ENCODE assay signal across 8 cellular contexts in the genomic region with DNA sequence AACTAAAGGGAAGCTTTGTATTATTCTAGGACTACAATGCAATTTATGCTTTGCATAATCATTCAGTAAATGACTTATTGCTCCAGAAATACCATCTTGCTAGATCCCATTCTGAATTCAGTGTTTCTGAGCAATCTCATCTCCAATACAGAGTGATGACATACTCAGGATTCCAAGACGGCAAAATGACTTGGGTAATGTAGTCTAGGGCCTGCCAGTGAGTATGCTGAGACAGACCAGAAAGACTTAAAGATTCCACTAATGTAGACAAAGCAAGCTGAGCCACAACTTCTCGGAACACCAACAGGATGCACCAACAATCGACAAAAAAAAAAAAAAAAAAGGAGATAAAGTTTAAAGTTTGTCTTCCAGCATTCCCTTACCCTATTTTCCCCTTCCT. TPM values are rescaled to one million over a fixed set of nuclear protein-coding genes. Genes with fewer than 3 reads are reported as not detected.
A peak's percentile ranks its signal among the peaks of the same experiment; 100 is the strongest.
DNase-seq lines count a peak whose midpoint lies in the region; ATAC-seq, FAIRE-seq and TF ChIP-seq lines count a peak whose summit lies in the region.

No MANE protein-coding gene starts in this region.

- no peaks in the 10 kb centered on the region for H3K36me3 ChIP-seq in PC-3 (ENCODE audit: low read depth, low read length)

- H3K9me3 ChIP-seq in PC-3 (ENCODE audit: low read length), result no peaks in the 10 kb centered on the region

- peaks cover 15 to 40% of the 10 kb centered on the region in 2 donors for H3K4me1 Mint-ChIP-seq in effector memory CD8-positive, alpha-beta T cell (ENCODE audit: low read depth in 2 of 2)
- peaks cover 41% of the 10 kb centered on the region for H3K4me1 Mint-ChIP-seq in nephron

- no peak for TF ChIP-seq CTCF in PC-3 (conservative IDR thresholded peaks at IDR 0.05; ENCODE audit: low read depth, low read length)
- no peak for TF ChIP-seq CTCF in nephron (IDR thresholded peaks at IDR 0.05; ENCODE audit: unreplicated experiment in 3 of 3)

- peak overlapping the region; percentile 88 for H3K9ac ChIP-seq in PC-3 (ENCODE audit: low read length)

- H3K4me2 ChIP-seq in PC-3 (ENCODE audit: low read length), result peak overlapping the region; percentile 86

- H3K9me3 Mint-ChIP-seq in effector memory CD8-positive, alpha-beta T cell, result no peaks in the 10 kb centered on the region
- H3K9me3 Mint-ChIP-seq in nephron, result no peaks in the 10 kb centered on the region

- FAIRE-seq in urothelium cell line (lab: Jason Lieb, UNC), result no peak

- H3K27ac Mint-ChIP-seq in effector memory CD8-positive, alpha-beta T cell, result peak overlapping the region; percentile 85 to 87
- peak overlapping the region; percentile 100 for H3K27ac Mint-ChIP-seq in nephron

- H3K4me1 ChIP-seq in PC-3 (ENCODE audit: insufficient read depth, low read length), result peaks cover 22% of the 10 kb centered on the region

- peaks cover 48% of the 10 kb centered on the region for H3K79me2 ChIP-seq in PC-3 (ENCODE audit: low read length)

- TSS peak; percentile 62 for BruUV-seq in PC-3 (replicated peaks; lab: Mats Ljungman, UMichigan)

- H3F3A ChIP-seq in PC-3 (ENCODE audit: low read length, unreplicated experiment), result no peaks in the 10 kb centered on the region

- H3K27me3 ChIP-seq in PC-3 (ENCODE audit: low read length), result no peaks in the 10 kb centered on the region

- H4K20me1 ChIP-seq in PC-3 (ENCODE audit: low read length), result peaks cover 27% of the 10 kb centered on the region

- ATAC-seq in PC-3 (no peak), GM19023 (IDR thresholded peaks at IDR 0.05; ENCODE audit: unreplicated experiment) (no peak), GM18868 (IDR thresholded peaks at IDR 0.05; ENCODE audit: unreplicated experiment) (no peak)
- no peak for ATAC-seq in effector memory CD8-positive, alpha-beta T cell (replicated peaks)

- peaks cover 3% of the 10 kb centered on the region for H3K36me3 Mint-ChIP-seq in effector memory CD8-positive, alpha-beta T cell (ENCODE audit: insufficient read depth)
- H3K36me3 Mint-ChIP-seq in nephron (ENCODE audit: low read depth), result peaks cover 22% of the 10 kb centered on the region

- DNase-seq in ELR (ENCODE audit: low read depth) (peak; percentile 51), PC-3 (no peak), urothelium cell line (ENCODE audit: low spot score) (no peak), iPS-NIHi11 (ENCODE audit: low spot score) (no peak)
- DNase-seq in effector memory CD8-positive, alpha-beta T cell, result no peak

- intact Hi-C loops in PC-3 (cut with micrococcal nuclease), result loop anchor here (5.0 kb wide), 2 partner anchors 130 to 385 kb away; a partner anchor contains a TSS

- no peaks in the 10 kb centered on the region for H3K9me2 ChIP-seq in PC-3 (replicated peaks; ENCODE audit: low read length)

- peak overlapping the region; percentile 79 for H3K4me3 ChIP-seq in PC-3 (ENCODE audit: low read length)

- POLR2A ChIA-PET in PC-3 (lab: Charles Lee; ENCODE audit: unreplicated experiment), result interaction anchor here (0.7 kb wide), 1 partner anchor 127 kb away, joined by 10 read pairs; a partner anchor contains a TSS

- peak overlapping the region; percentile 73 to 77 for H3K4me3 Mint-ChIP-seq in effector memory CD8-positive, alpha-beta T cell
- peak overlapping the region; percentile 91 to 98 (median 95) for H3K4me3 Mint-ChIP-seq in nephron

- peak overlapping the region; percentile 88 for H2AFZ ChIP-seq in PC-3 (ENCODE audit: low read length)

- H3K27ac ChIP-seq in PC-3 (ENCODE audit: low read length), result no peak overlapping the region

- no peaks in the 10 kb centered on the region for H3K27me3 Mint-ChIP-seq in effector memory CD8-positive, alpha-beta T cell
- no peaks in the 10 kb centered on the region for H3K27me3 Mint-ChIP-seq in nephron (ENCODE audit: low read depth)

- CTCF ChIA-PET in PC-3 (lab: Charles Lee), result no interaction called here

RNA-seq across cellular contexts. Expression of a gene that starts 0.9 kb away (rescaled TPM):
- total RNA-seq in PC-3 (2014; rRNA removed), result 10.2 and 11.3 TPM in 2 replicates
